13 cellular contexts compared by ENCODE assay signal in the genomic region with DNA sequence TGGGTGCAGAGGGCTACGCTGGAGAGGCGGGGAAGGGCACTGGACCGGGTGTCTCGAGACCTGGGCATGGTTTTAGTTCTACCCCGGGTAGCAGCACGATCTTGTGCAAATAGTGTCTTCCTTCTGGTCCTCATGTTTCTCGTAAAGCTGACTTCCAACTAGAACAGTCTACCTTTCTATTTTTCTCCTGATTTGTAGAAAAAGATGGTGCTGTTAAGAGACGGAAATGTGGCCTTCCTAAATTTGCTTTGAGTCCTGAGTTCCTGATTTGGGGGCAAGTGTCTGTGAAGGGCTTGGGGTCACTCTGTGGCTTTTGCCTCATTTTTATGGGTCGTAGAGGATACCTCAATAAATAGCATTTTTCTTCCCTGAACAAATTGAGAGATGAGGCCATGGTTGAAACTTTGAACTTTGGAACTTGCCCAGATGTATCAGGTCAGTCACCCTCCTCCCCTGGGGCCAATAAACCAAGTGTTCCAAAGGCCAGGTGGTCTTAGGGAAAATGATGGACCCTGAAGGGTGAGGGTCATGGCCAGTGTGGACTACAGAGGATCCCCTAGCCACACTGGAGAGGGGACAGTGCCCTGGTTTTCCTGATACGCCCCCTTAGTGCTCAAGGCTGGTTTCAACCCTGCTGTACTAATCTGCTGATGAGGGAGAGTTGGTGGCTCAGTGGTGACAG. TPM values are rescaled to one million over a fixed set of nuclear protein-coding genes. Genes with fewer than 3 reads are reported as not detected.
DNase-seq lines count a peak whose midpoint lies in the region; ATAC-seq, FAIRE-seq and TF ChIP-seq lines count a peak whose summit lies in the region.
"Had no signal": no experiment of that assay in that cellular context is flagged by ENCODE, and none has a peak within 500 bp of the region (broad histone marks: within the 10 kb centered on the region; RNA-seq: fewer than 3 reads in every experiment).

No MANE protein-coding gene starts in this region.

- DNase-seq in activated T-cell treated with anti-CD3 and anti-CD28 coated beads, Interleukin-2, amount 50 U/mL, for 24 hours, result no peak
- no peak for DNase-seq in activated T-cell treated with anti-CD3 and anti-CD28 coated beads, Interleukin-2, amount 50 U/mL, for 4 hours
- no peak for DNase-seq in colonic mucosa
- DNase-seq in thyroid gland, result no peak
- no peak for DNase-seq in SIG-M5 (lab: John Stamatoyannopoulos, UW)
- DNase-seq in RCC 7860 (ENCODE audit: low spot score), result no peak
- no peak for DNase-seq in stimulated activated CD4-positive, alpha-beta T cell treated with anti-CD3 and anti-CD28 coated beads, Interleukin-4, amount 100 ng/mL, for 4 hours
- DNase-seq: activated effector memory CD4-positive, alpha-beta T cell treated with Interleukin-2 at 50 U/mL for 16 hours; NCI-H1417 treated with DMSO at 0.1 percent for 48 hours; stimulated activated CD4-positive, alpha-beta T cell treated with anti-CD3 and anti-CD28 coated beads, Interleukin-12 subunit alpha, Interleukin-12 subunit beta, amount 100 ng/mL, for 4 hours; stimulated activated naive CD8-positive, alpha-beta T cell treated with anti-CD3 and anti-CD28 coated beads, Interleukin-15, amount 100 ng/mL, for 72 hours had no signal

- H3K9ac ChIP-seq in colonic mucosa (ENCODE audit: low read depth in 2 of 2, low read length in 2 of 2) (no peak overlapping the region), muscle layer of colon (ENCODE audit: low read length) (peak overlapping the region; percentile 46)

- no peaks in the 10 kb centered on the region for H3K27me3 Mint-ChIP-seq in activated T-cell treated with anti-CD3 and anti-CD28 coated beads, Interleukin-2, amount 50 U/mL, for 24 hours
- no peaks in the 10 kb centered on the region for H3K27me3 Mint-ChIP-seq in activated T-cell treated with anti-CD3 and anti-CD28 coated beads, Interleukin-2, amount 50 U/mL, for 4 hours (ENCODE audit: low read depth)
- H3K27me3 Mint-ChIP-seq: stimulated activated naive CD8-positive, alpha-beta T cell treated with anti-CD3 and anti-CD28 coated beads, Interleukin-15, amount 100 ng/mL, for 72 hours had no signal

- TF ChIP-seq CTCF in colonic mucosa (IDR thresholded peaks at IDR 0.05), result no peak
- no peak for TF ChIP-seq CTCF in thyroid gland (IDR thresholded peaks at IDR 0.05)

- WGBS in thyroid gland, 2 donors, result 88 to 93% methylated on average over 10 of the region's 10 CpGs

- intact Hi-C loops in colonic mucosa (cut with DNase I), result no loop called here
- intact Hi-C loops in thyroid gland (cut with DNase I), result no loop called here

- no peaks in the 10 kb centered on the region for H3K36me3 ChIP-seq in colonic mucosa
- H3K36me3 ChIP-seq in muscle layer of colon (ENCODE audit: insufficient read depth, low read length), result no peaks in the 10 kb centered on the region
- H3K36me3 ChIP-seq in thyroid gland, result no peaks in the 10 kb centered on the region

- no peak for ATAC-seq in activated T-cell treated with anti-CD3 and anti-CD28 coated beads, Interleukin-2, amount 50 U/mL, for 4 hours
- ATAC-seq: stimulated activated naive CD8-positive, alpha-beta T cell treated with anti-CD3 and anti-CD28 coated beads, Interleukin-15, amount 100 ng/mL, for 72 hours had no signal

- no peaks in the 10 kb centered on the region for H3K9me3 ChIP-seq in colonic mucosa
- no peaks in the 10 kb centered on the region for H3K9me3 ChIP-seq in muscle layer of colon (ENCODE audit: low read length)
- H3K9me3 ChIP-seq in thyroid gland, result no peaks in the 10 kb centered on the region

- no peak for TF ChIP-seq POLR2A in thyroid gland (IDR thresholded peaks at IDR 0.05)

- H3K4me1 Mint-ChIP-seq in activated T-cell treated with anti-CD3 and anti-CD28 coated beads, Interleukin-2, amount 50 U/mL, for 24 hours (ENCODE audit: low read depth), result peaks cover 52% of the 10 kb centered on the region
- H3K4me1 Mint-ChIP-seq in activated T-cell treated with anti-CD3 and anti-CD28 coated beads, Interleukin-2, amount 50 U/mL, for 4 hours (ENCODE audit: low read depth), result peaks cover 25% of the 10 kb centered on the region

- H3K9me3 Mint-ChIP-seq in activated T-cell treated with anti-CD3 and anti-CD28 coated beads, Interleukin-2, amount 50 U/mL, for 24 hours, result no peaks in the 10 kb centered on the region
- H3K9me3 Mint-ChIP-seq in activated T-cell treated with anti-CD3 and anti-CD28 coated beads, Interleukin-2, amount 50 U/mL, for 4 hours, result peaks cover 4% of the 10 kb centered on the region

- H3K27ac ChIP-seq in colonic mucosa, result peak overlapping the region; percentile 62
- H3K27ac ChIP-seq in muscle layer of colon (ENCODE audit: low read depth, low read length), result peak overlapping the region; percentile 89
- H3K27ac ChIP-seq in thyroid gland, result peak overlapping the region; percentile 41 to 80 (median 61)

- H3K27me3 ChIP-seq in colonic mucosa (no peaks in the 10 kb centered on the region), muscle layer of colon (ENCODE audit: control insufficient read depth in 1 of 2, insufficient read depth in 2 of 2, low read length in 2 of 2) (no peaks in the 10 kb centered on the region), thyroid gland (no peaks in the 10 kb centered on the region)

- H3K4me3 Mint-ChIP-seq in activated T-cell treated with anti-CD3 and anti-CD28 coated beads, Interleukin-2, amount 50 U/mL, for 24 hours, result no peak overlapping the region
- H3K4me3 Mint-ChIP-seq in activated T-cell treated with anti-CD3 and anti-CD28 coated beads, Interleukin-2, amount 50 U/mL, for 4 hours, result no peak overlapping the region
- H3K4me3 Mint-ChIP-seq: stimulated activated naive CD8-positive, alpha-beta T cell treated with anti-CD3 and anti-CD28 coated beads, Interleukin-15, amount 100 ng/mL, for 72 hours had no signal

- H3K27ac Mint-ChIP-seq in activated T-cell treated with anti-CD3 and anti-CD28 coated beads, Interleukin-2, amount 50 U/mL, for 24 hours, result peak overlapping the region; percentile 94

- no peak for FAIRE-seq in RCC 7860 (lab: Jason Lieb, UNC)
- FAIRE-seq: H54 had no signal

- peaks cover 3% of the 10 kb centered on the region for H3K36me3 Mint-ChIP-seq in activated T-cell treated with anti-CD3 and anti-CD28 coated beads, Interleukin-2, amount 50 U/mL, for 24 hours (ENCODE audit: low read depth)
- H3K36me3 Mint-ChIP-seq in activated T-cell treated with anti-CD3 and anti-CD28 coated beads, Interleukin-2, amount 50 U/mL, for 4 hours (ENCODE audit: insufficient read depth), result peaks cover 17% of the 10 kb centered on the region

- H3K4me3 ChIP-seq in colonic mucosa (no peak overlapping the region), muscle layer of colon (ENCODE audit: low read depth in 1 of 2, low read length in 2 of 2) (peak overlapping the region in 1 of 2 donors; percentile 28), thyroid gland (replicated peaks in 1 of 3) (no peak overlapping the region)

- H3K4me1 ChIP-seq in colonic mucosa, result no peaks in the 10 kb centered on the region
- peaks cover 70% of the 10 kb centered on the region for H3K4me1 ChIP-seq in muscle layer of colon (ENCODE audit: insufficient read depth, low read length)
- peaks cover 13 to 46% of the 10 kb centered on the region in 2 donors for H3K4me1 ChIP-seq in thyroid gland

RNA-seq across cellular contexts. Expression of gene GRK5, which starts 45.2 kb away (rescaled TPM):
- total RNA-seq in activated T-cell treated with anti-CD3 and anti-CD28 coated beads, Interleukin-2, amount 50 U/mL, for 4 hours, result 10 to 100 TPM; 14.0 to 15.6 (median 15.3) TPM
- total RNA-seq in colonic mucosa (10 to 100 TPM in 1 of 2 donors, 1 to 10 TPM in 1; 4.6 to 12.7 TPM), thyroid gland (10 to 100 TPM in 3 of 4 donors, 1 to 10 TPM in 1; 9.2 to 27.3 (median 15.0) TPM)
